In genomic region chr7:88480901-88481300, GRCh38 we compare ENCODE assay signal across 16 cellular contexts.
DNase-seq lines count a peak whose midpoint lies in the region; TF ChIP-seq lines count a peak whose summit lies in the region.
"Had no signal": no experiment of that assay in that cellular context is flagged by ENCODE, and none has a peak within 500 bp of the region (broad histone marks: within the 10 kb centered on the region; RNA-seq: fewer than 3 reads in every experiment).

No MANE protein-coding gene starts in this region.

- DNase-seq in Ammon's horn (ENCODE audit: low spot score) (peak; percentile 73), HT-29 (ENCODE audit: low spot score) (peak; percentile 22), choroid plexus epithelial cell (ENCODE audit: low read depth) (peak; percentile 0), midbrain (lab: John Stamatoyannopoulos, UW) (peak; percentile 60), AG08395 (ENCODE audit: low spot score) (no peak), CD1c-positive myeloid dendritic cell (ENCODE audit: extremely low spot score) (no peak)
- DNase-seq in activated CD4-positive, alpha-beta T cell treated with anti-CD3 and anti-CD28 coated beads, Interleukin-2, amount 50 U/mL, for 1 hour: no peak
- no peak for DNase-seq in activated CD4-positive, alpha-beta T cell treated with anti-CD3 and anti-CD28 coated beads, Interleukin-2, amount 50 U/mL, for 4 hours
- DNase-seq: activated CD4-positive, CD25-positive, alpha-beta regulatory T cell treated with anti-CD3 and anti-CD28 coated beads, Interleukin-2, amount 50 U/mL, for 72 hours; activated effector memory CD4-positive, alpha-beta T cell treated with anti-CD3 and anti-CD28 coated beads, Interleukin-2, amount 50 U/mL, for 16 hours; aorta; dermis blood vessel endothelial cell; NCI-H2029 treated with DMSO at 0.1 percent for 48 hours had no signal

- no peak for TF ChIP-seq CTCF in choroid plexus epithelial cell (conservative IDR thresholded peaks at IDR 0.05; ENCODE audit: low read depth, low read length)

- H3K4me3 ChIP-seq in choroid plexus epithelial cell (ENCODE audit: low read depth, low read length): no peak overlapping the region
- H3K4me3 ChIP-seq: GM12878, PC-9, SJSA1 had no signal

Comparison
In these comparisons a context has a peak if more than half of its experiments do, and no peak if none do; other contexts are left out.
1. DNase-seq: peak in Ammon's horn (single experiment), HT-29 (single experiment), choroid plexus epithelial cell (single experiment) and midbrain (single experiment); none in AG08395 (single experiment), activated CD4-positive, alpha-beta T cell treated with anti-CD3 and anti-CD28 coated beads, Interleukin-2, amount 50 U/mL, for 1 hour (single experiment), CD1c-positive myeloid dendritic cell (single experiment) and activated CD4-positive, alpha-beta T cell treated with anti-CD3 and anti-CD28 coated beads, Interleukin-2, amount 50 U/mL, for 4 hours (0 of 2).